Comparison of ENCODE assay signal across 9 cellular contexts in the genomic region with DNA sequence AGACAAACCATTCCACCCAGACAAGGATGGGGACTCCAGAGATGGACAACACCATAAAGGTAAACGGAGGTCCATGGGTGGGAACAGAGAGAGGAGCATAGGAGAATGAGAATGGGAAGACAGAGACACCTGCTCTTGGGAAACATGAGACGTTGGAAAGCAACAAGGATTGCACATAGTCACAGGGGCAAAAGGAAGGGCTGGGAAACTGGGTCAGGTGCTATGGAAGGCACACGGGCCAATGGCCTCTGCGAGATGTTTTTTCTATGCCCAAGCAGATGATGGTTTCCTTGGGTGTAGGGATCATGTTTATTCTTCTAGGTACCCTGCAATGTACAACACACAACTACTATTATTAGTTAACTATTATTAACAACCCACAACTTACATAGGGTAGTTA.
"Had no signal": no experiment of that assay in that cellular context is flagged by ENCODE, and none has a peak within 500 bp of the region (broad histone marks: within the 10 kb centered on the region; RNA-seq: fewer than 3 reads in every experiment).

No MANE protein-coding gene starts in this region.

- H3K4me3 Mint-ChIP-seq: GM23338, H9, HFFc6 had no signal

- H3K9me3 ChIP-seq: HAP-1 had no signal

- H3K4me3 ChIP-seq: GM23248, GM23338, HAP-1 had no signal

- H3K27ac Mint-ChIP-seq: GM23338, H9, HFFc6 had no signal

- H3K36me3 ChIP-seq: HAP-1 had no signal

- DNase-seq: GM23248, GOT3, H7, H9, HCEC 1CT, HFFc6 had no signal

- H3K27ac ChIP-seq: GM23248 had no signal

- ATAC-seq: GM23338, HCT116 had no signal

- H3K4me1 ChIP-seq: HAP-1 had no signal
